18 cellular contexts compared by ENCODE assay signal in genomic region chr17:67247416-67247900, GRCh38. TPM values are rescaled to one million over a fixed set of nuclear protein-coding genes. Genes with fewer than 3 reads are reported as not detected.
A peak's percentile ranks its signal among the peaks of the same experiment; 100 is the strongest.
DNase-seq lines count a peak whose midpoint lies in the region; ATAC-seq, FAIRE-seq and TF ChIP-seq lines count a peak whose summit lies in the region.
"Had no signal": no experiment of that assay in that cellular context is flagged by ENCODE, and none has a peak within 500 bp of the region (broad histone marks: within the 10 kb centered on the region; RNA-seq: fewer than 3 reads in every experiment).

No MANE protein-coding gene starts in this region.

- H3K9me3 ChIP-seq in heart right ventricle (no peaks in the 10 kb centered on the region), keratinocyte (ENCODE audit: control insufficient read depth, low read depth, low read length) (no peaks in the 10 kb centered on the region)
- H3K9me3 ChIP-seq: breast epithelium, upper lobe of left lung had no signal

- H3K4me3 ChIP-seq in heart right ventricle, result no peak overlapping the region
- no peak overlapping the region for H3K4me3 ChIP-seq in keratinocyte (ENCODE audit: control insufficient read depth in 2 of 3, extremely low read depth in 1 of 3, insufficient read depth in 2 of 3, low read depth in 1 of 3, low read length in 3 of 3)

- H3K4me1 Mint-ChIP-seq in WTC11, result peaks cover 30% of the 10 kb centered on the region
- peaks cover 11% of the 10 kb centered on the region for H3K4me1 Mint-ChIP-seq in type B pancreatic cell (ENCODE audit: unreplicated experiment)

- H3K36me3 Mint-ChIP-seq in WTC11 (peaks cover 3% of the 10 kb centered on the region; the same call in 1 of the 2 replicates), type B pancreatic cell (peaks cover 4% of the 10 kb centered on the region)

- TF ChIP-seq CTCF in heart right ventricle (IDR thresholded peaks at IDR 0.05) (no peak), WTC11 (IDR thresholded peaks at IDR 0.05) (no peak), keratinocyte (optimal IDR thresholded peaks at IDR 0.05 in 1 of 3, IDR thresholded peaks at IDR 0.05 in 1 of 3, conservative IDR thresholded peaks at IDR 0.05 in 1 of 3; ENCODE audit: extremely low read depth in 1 of 3, insufficient read depth in 2 of 3, low read length in 3 of 3) (no peak), type B pancreatic cell (conservative IDR thresholded peaks at IDR 0.05) (no peak)

- ATAC-seq in heart right ventricle (no peak), WTC11 (no peak), GM18909 (IDR thresholded peaks at IDR 0.05; ENCODE audit: poor library complexity, unreplicated experiment) (no peak), HG03139 (IDR thresholded peaks at IDR 0.05; ENCODE audit: unreplicated experiment) (no peak)

- H3K27ac Mint-ChIP-seq in WTC11, result peak overlapping the region; percentile 75
- H3K27ac Mint-ChIP-seq in type B pancreatic cell, result peak overlapping the region; percentile 37

- H3K27me3 ChIP-seq in heart right ventricle, result no peaks in the 10 kb centered on the region
- no peaks in the 10 kb centered on the region for H3K27me3 ChIP-seq in keratinocyte (ENCODE audit: control insufficient read depth, extremely low read depth, insufficient read depth, low read length)
- H3K27me3 ChIP-seq: breast epithelium, upper lobe of left lung had no signal

- no peak overlapping the region for H2AFZ ChIP-seq in keratinocyte (ENCODE audit: control insufficient read depth, low read length)

- H3K4me3 Mint-ChIP-seq in WTC11, result peak overlapping the region; percentile 78
- peak overlapping the region; percentile 90 for H3K4me3 Mint-ChIP-seq in type B pancreatic cell

- H4K20me1 ChIP-seq in keratinocyte (ENCODE audit: control insufficient read depth, extremely low read depth, insufficient read depth, low read length), result no peaks in the 10 kb centered on the region

- CTCF ChIA-PET in WTC11 (lab: Charles Lee), result interaction anchor here (0.8 to 1.1 kb wide), 3 partner anchors 14 to 41 kb away, joined by 3 to 4 read pairs (median 4); no protein-coding TSS in a partner anchor

- peak overlapping the region in 1 of 10 donors; percentile 66 for H3K27ac ChIP-seq in heart right ventricle
- H3K27ac ChIP-seq in keratinocyte (ENCODE audit: control insufficient read depth, insufficient read depth, low read length), result peak overlapping the region; percentile 91
- H3K27ac ChIP-seq: KMS-11 had no signal

- no peak for FAIRE-seq in keratinocyte (lab: Jason Lieb, UNC)

- H3K4me2 ChIP-seq in keratinocyte (ENCODE audit: control insufficient read depth, extremely low read depth, insufficient read depth, low read depth, low read length), result no peak overlapping the region
- H3K4me2 ChIP-seq: KMS-11 had no signal

- peak; percentile 15 for DNase-seq in cardiac septum (ENCODE audit: low spot score)
- DNase-seq in heart right ventricle, result no peak
- no peak for DNase-seq in WTC11 (ENCODE audit: low spot score)
- DNase-seq in keratinocyte (ENCODE audit: low read depth, low spot score), result no peak
- DNase-seq in type B pancreatic cell (ENCODE audit: extremely low spot score, unreplicated experiment), result no peak
- no peak for DNase-seq in NOMO-1 treated with DMSO at 0.1 percent for 48 hours (lab: John Stamatoyannopoulos, UW; ENCODE audit: unreplicated experiment)
- DNase-seq: activated CD4-positive, alpha-beta T cell treated with anti-CD3 and anti-CD28 coated beads for 1 hour; activated gamma-delta T cell; AML-193; foreskin melanocyte; NCI-H1436 treated with DMSO at 0.1 percent for 48 hours; NCI-H446; retina had no signal

- intact Hi-C loops in cardiac septum (cut with DNase I), result loop anchor here (10.0 kb wide), 1 partner anchor 117 kb away; the partner anchor contains the start of gene PSMD12
- intact Hi-C loops in heart right ventricle (cut with DNase I), result loop anchor here in 3 of 10 donors (5.0 to 10.0 kb wide), 3 partner anchors 40 to 117 kb away; partner anchors contain the start of gene PSMD12 (in 1 of the 3)

- H3K9me3 Mint-ChIP-seq in WTC11 (no peaks in the 10 kb centered on the region), type B pancreatic cell (no peaks in the 10 kb centered on the region)

- POLR2A ChIA-PET in WTC11 (lab: Charles Lee), result interaction anchor here (0.6 kb wide), 1 partner anchor 1709 kb away, joined by 3 read pairs; no protein-coding TSS in a partner anchor

- H3K27me3 Mint-ChIP-seq in WTC11 (ENCODE audit: low read depth) (no peaks in the 10 kb centered on the region), type B pancreatic cell (no peaks in the 10 kb centered on the region)

- H3K36me3 ChIP-seq in heart right ventricle (no peaks in the 10 kb centered on the region), keratinocyte (ENCODE audit: control insufficient read depth in 2 of 2, extremely low read depth in 1 of 2, insufficient read depth in 2 of 2, low read length in 2 of 2) (no peaks in the 10 kb centered on the region)
- H3K36me3 ChIP-seq: breast epithelium, upper lobe of left lung had no signal

- 97% methylated on average over 12 of the region's 12 CpGs for WGBS in heart right ventricle, 2 donors

- dilution Hi-C loops in keratinocyte (cut with MboI; ENCODE audit: extremely low pct_ligation_motif_present, low sequenced_read_pairs), result no loop called here

- peaks cover 5 to 33% (median 28%) of the 10 kb centered on the region in 9 donors for H3K4me1 ChIP-seq in heart right ventricle
- peaks cover 28% of the 10 kb centered on the region for H3K4me1 ChIP-seq in keratinocyte (ENCODE audit: control insufficient read depth, extremely low read depth, insufficient read depth, low read length)
- H3K4me1 ChIP-seq: breast epithelium had no signal

- H3K9me1 ChIP-seq in keratinocyte (ENCODE audit: control insufficient read depth, extremely low read depth, insufficient read depth, low read length), result no peaks in the 10 kb centered on the region

- no peak overlapping the region for H3K9ac ChIP-seq in keratinocyte (ENCODE audit: control insufficient read depth, extremely low read depth, insufficient read depth, low read length)
- H3K9ac ChIP-seq: KMS-11 had no signal

- peaks cover 24% of the 10 kb centered on the region for H3K79me2 ChIP-seq in keratinocyte (ENCODE audit: control insufficient read depth, insufficient read depth, low read length)

TF ChIP-seq in WTC11, 78 proteins besides CTCF, POLR2A, EP300 and RAD21 (continues in another document):
- TF ChIP-seq, protein P1, sequence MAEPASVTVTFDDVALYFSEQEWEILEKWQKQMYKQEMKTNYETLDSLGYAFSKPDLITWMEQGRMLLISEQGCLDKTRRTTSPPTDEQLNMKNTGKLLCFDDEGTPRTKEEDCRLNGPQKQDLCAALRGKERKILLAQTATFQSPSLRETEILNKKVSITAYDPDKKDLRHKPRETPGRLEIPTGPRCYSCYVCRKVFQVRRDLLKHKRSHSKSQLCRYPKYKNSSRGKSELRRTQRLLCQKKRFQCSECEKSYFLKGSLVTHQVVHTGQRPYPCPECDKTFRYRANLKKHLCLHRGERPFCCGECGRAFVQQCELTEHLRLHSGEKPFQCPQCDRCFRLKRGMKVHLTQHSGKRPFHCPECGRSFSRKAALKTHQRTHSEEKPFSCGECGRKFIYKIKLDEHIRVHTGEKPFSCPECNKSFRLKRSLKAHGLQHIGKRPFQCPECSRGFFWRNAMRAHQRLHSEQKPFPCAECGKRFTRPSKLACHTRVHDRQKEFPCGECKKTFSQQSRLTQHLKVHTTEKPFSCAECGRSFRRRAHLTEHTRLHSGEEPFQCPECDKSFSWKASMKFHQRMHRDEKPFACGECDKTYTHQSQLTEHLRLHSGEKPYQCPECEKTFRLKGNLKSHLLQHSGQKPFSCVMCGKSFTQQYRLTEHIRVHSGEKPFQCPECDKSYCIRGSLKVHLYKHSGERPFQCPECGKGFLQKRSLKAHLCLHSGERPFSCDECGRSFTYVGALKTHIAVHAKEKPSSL (CRISPR knock-in tag; conservative IDR thresholded peaks at IDR 0.05), result no peak
- TF ChIP-seq ZNF232 (CRISPR knock-in tag; IDR thresholded peaks at IDR 0.05) (no peak), RELA (CRISPR knock-in tag; IDR thresholded peaks at IDR 0.05; ENCODE audit: borderline replicate concordance) (no peak), NR3C1 (CRISPR knock-in tag; conservative IDR thresholded peaks at IDR 0.05; ENCODE audit: low read depth) (no peak), OVOL2 (CRISPR knock-in tag; IDR thresholded peaks at IDR 0.05; ENCODE audit: borderline replicate concordance) (no peak), ZBTB21 (CRISPR knock-in tag; IDR thresholded peaks at IDR 0.05; ENCODE audit: borderline replicate concordance) (no peak), PRRX2 (CRISPR knock-in tag; IDR thresholded peaks at IDR 0.05) (no peak), FOXP4 (CRISPR knock-in tag; IDR thresholded peaks at IDR 0.05) (no peak), NR2C2 (CRISPR knock-in tag; IDR thresholded peaks at IDR 0.05) (no peak), CREB1 (CRISPR knock-in tag; IDR thresholded peaks at IDR 0.05) (no peak), ZNF423 (CRISPR knock-in tag; IDR thresholded peaks at IDR 0.05) (no peak)

RNA-seq across cellular contexts. Expression of gene HELZ, which starts 2.5 kb away (rescaled TPM):
- total RNA-seq in cardiac septum (42.6 TPM), heart right ventricle (10 to 100 TPM; 27.4 to 50.3 (median 41.7) TPM), WTC11 (2021) (46.5 to 49.1 TPM (median 47.4 TPM) in 3 replicates), type B pancreatic cell (ENCODE audit: low replicate concordance) (55.1 and 57.3 TPM in 2 replicates)
- polyA plus RNA-seq in heart right ventricle (1 to 10 TPM; 2.4 to 4.5 TPM), keratinocyte (11.7 to 18.2 TPM (median 13.5 TPM) in 3 replicates)
- polyA plus RNA-seq in keratinocyte (2011; ENCODE audit: low read depth), result 10.4 TPM
- 7.6 and 15.3 TPM in 2 replicates for polyA plus RNA-seq in keratinocyte (2011; cell fraction: cytosol; rRNA removed)
- polyA plus RNA-seq in keratinocyte (2011; cell fraction: nucleus; rRNA removed), result 26.8 and 30.8 TPM in 2 replicates
- 6.2 and 9.4 TPM in 2 replicates for polyA plus RNA-seq in keratinocyte (2012; ENCODE audit: low replicate concordance)
- polyA minus RNA-seq in keratinocyte, result 18.6 to 94.3 TPM (median 38.5 TPM) in 3 replicates
- 25.5 TPM for polyA minus RNA-seq in keratinocyte (2011; cell fraction: cytosol; rRNA and poly(A)+ RNA removed)
- 60.2 and 113 TPM in 2 replicates for polyA minus RNA-seq in keratinocyte (2011; cell fraction: nucleus; rRNA and poly(A)+ RNA removed)
